ENCODE assay signal across 22 cellular contexts in the genomic region with DNA sequence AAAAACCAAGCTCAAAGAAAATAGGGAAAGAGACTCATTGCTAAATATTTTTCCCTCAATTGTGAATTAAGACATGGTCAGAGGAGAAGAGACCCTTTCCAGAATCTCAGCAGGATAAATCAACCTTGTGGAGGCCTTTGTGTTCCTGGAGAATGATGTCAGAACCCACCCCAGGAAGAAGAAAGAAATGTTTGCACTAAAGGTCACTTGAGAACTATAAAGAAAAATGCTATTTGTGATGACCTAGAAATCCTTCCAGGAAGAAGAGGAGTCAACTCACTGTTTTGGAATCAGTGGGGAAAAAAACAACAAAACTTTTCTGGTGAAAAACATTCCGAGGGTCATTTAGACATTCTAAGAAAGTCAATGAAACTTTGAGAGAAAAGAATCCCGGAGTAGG.
DNase-seq lines count a peak whose midpoint lies in the region; ATAC-seq and TF ChIP-seq lines count a peak whose summit lies in the region.
"Had no signal": no experiment of that assay in that cellular context is flagged by ENCODE, and none has a peak within 500 bp of the region (broad histone marks: within the 10 kb centered on the region; RNA-seq: fewer than 3 reads in every experiment).

No MANE protein-coding gene starts in this region.

- H3K27me3 ChIP-seq in ACC112 (ENCODE audit: insufficient read depth, low read length) (no peaks in the 10 kb centered on the region), adrenal gland (no peaks in the 10 kb centered on the region), endodermal cell (ENCODE audit: control insufficient read depth, insufficient read depth, low read length, poor library complexity, severe bottlenecking) (no peaks in the 10 kb centered on the region)
- H3K27me3 ChIP-seq: esophagus muscularis mucosa, ovary, right lobe of liver, upper lobe of left lung had no signal

- H3K27ac Mint-ChIP-seq in endodermal cell (peak overlapping the region; percentile 56), neural crest cell (ENCODE audit: unreplicated experiment) (peak overlapping the region; percentile 90)
- H3K27ac Mint-ChIP-seq: stimulated activated naive CD8-positive, alpha-beta T cell treated with anti-CD3 and anti-CD28 coated beads, Interleukin-15, Interleukin-2, amounts not matched to agents 100 ng/mL and 50 ng/mL, for 24 hours had no signal

- H3K27me3 Mint-ChIP-seq in endodermal cell (ENCODE audit: insufficient read depth): peaks cover 11% of the 10 kb centered on the region
- no peaks in the 10 kb centered on the region for H3K27me3 Mint-ChIP-seq in neural crest cell (ENCODE audit: low read depth)

- no peaks in the 10 kb centered on the region for H3K79me2 ChIP-seq in ACC112 (ENCODE audit: control insufficient read depth, insufficient read depth, low read length, unreplicated experiment)

- DNase-seq in adrenal gland (no peak), endodermal cell (no peak), neural crest cell (ENCODE audit: low read depth, low spot score) (no peak), SW480 (ENCODE audit: low spot score) (no peak)
- DNase-seq: activated gamma-delta T cell treated with Interleukin-2 at 50 U/mL for 16 hours; activated T-cell treated with anti-CD3 and anti-CD28 coated beads for 4 hours; aorta; Calu3; NCI-H2227 treated with DMSO at 0.1 percent for 48 hours; ovary; PC-3; right lobe of liver; SHP77 treated with DMSO at 0.1 percent for 48 hours; stimulated activated CD4-positive, alpha-beta T cell treated with anti-CD3 and anti-CD28 coated beads, Interleukin-2, amount 100 ng/mL, for 24 hours; upper lobe of left lung had no signal

- no peaks in the 10 kb centered on the region for H3K36me3 ChIP-seq in ACC112 (ENCODE audit: insufficient read depth, low read length)
- no peaks in the 10 kb centered on the region for H3K36me3 ChIP-seq in adrenal gland (replicated peaks in 1 of 2)
- H3K36me3 ChIP-seq in endodermal cell (ENCODE audit: control insufficient read depth, insufficient read depth, low read length): no peaks in the 10 kb centered on the region
- H3K36me3 ChIP-seq: esophagus muscularis mucosa, ovary, right lobe of liver, upper lobe of left lung had no signal

- no peaks in the 10 kb centered on the region for H3K36me3 Mint-ChIP-seq in endodermal cell (ENCODE audit: low read depth)
- no peaks in the 10 kb centered on the region for H3K36me3 Mint-ChIP-seq in neural crest cell (ENCODE audit: low read depth)

- TF ChIP-seq CTCF in adrenal gland (IDR thresholded peaks at IDR 0.05) (no peak), endodermal cell (conservative IDR thresholded peaks at IDR 0.05) (no peak), neural crest cell (conservative IDR thresholded peaks at IDR 0.05) (no peak)

- H3K9me3 Mint-ChIP-seq in endodermal cell (no peaks in the 10 kb centered on the region), neural crest cell (peaks cover 4% of the 10 kb centered on the region)
- H3K9me3 Mint-ChIP-seq: stimulated activated naive CD8-positive, alpha-beta T cell treated with anti-CD3 and anti-CD28 coated beads, Interleukin-15, Interleukin-2, amounts not matched to agents 100 ng/mL and 50 ng/mL, for 24 hours had no signal

- peak overlapping the region; percentile 7 for H3K4me3 Mint-ChIP-seq in endodermal cell
- no peak overlapping the region for H3K4me3 Mint-ChIP-seq in neural crest cell
- H3K4me3 Mint-ChIP-seq: stimulated activated naive CD8-positive, alpha-beta T cell treated with anti-CD3 and anti-CD28 coated beads, Interleukin-15, Interleukin-2, amounts not matched to agents 100 ng/mL and 50 ng/mL, for 24 hours had no signal

- no peaks in the 10 kb centered on the region for H3K4me1 ChIP-seq in ACC112 (ENCODE audit: control insufficient read depth, insufficient read depth, low read length, unreplicated experiment)
- peaks cover 33 to 68% of the 10 kb centered on the region in 2 donors for H3K4me1 ChIP-seq in adrenal gland (replicated peaks in 1 of 2)
- peaks cover 11% of the 10 kb centered on the region for H3K4me1 ChIP-seq in endodermal cell (ENCODE audit: control insufficient read depth, insufficient read depth, low read length)
- H3K4me1 ChIP-seq: right lobe of liver had no signal

- H3K27ac ChIP-seq in ACC112 (ENCODE audit: low read depth, low read length) (no peak overlapping the region), adrenal gland (peak overlapping the region; percentile 65 to 87 (median 83)), endodermal cell (ENCODE audit: low read depth, low read length) (peak overlapping the region; percentile 66)
- H3K27ac ChIP-seq: right lobe of liver, VCaP had no signal

- intact Hi-C loops in adrenal gland (cut with DNase I): loop anchor here in 1 of 2 donors (10.0 kb wide), 1 partner anchor 195 kb away; no protein-coding TSS in a partner anchor

- H3K4me3 ChIP-seq in ACC112 (ENCODE audit: low read depth, low read length) (no peak overlapping the region), adrenal gland (no peak overlapping the region), endodermal cell (ENCODE audit: low read length) (no peak overlapping the region)
- H3K4me3 ChIP-seq: esophagus muscularis mucosa, ovary, right lobe of liver, upper lobe of left lung had no signal

- ATAC-seq in HG03457 (IDR thresholded peaks at IDR 0.05; ENCODE audit: unreplicated experiment): no peak
- no peak for ATAC-seq in HG02759 (IDR thresholded peaks at IDR 0.05; ENCODE audit: unreplicated experiment)
- ATAC-seq in GM21529 (IDR thresholded peaks at IDR 0.05; ENCODE audit: unreplicated experiment): no peak
- ATAC-seq: PC-3, right lobe of liver had no signal

- no peak overlapping the region for H3K9ac ChIP-seq in endodermal cell (ENCODE audit: extremely low read depth, low read length, poor library complexity, severe bottlenecking)

- H3K9me3 ChIP-seq in adrenal gland (replicated peaks in 1 of 3): no peaks in the 10 kb centered on the region
- peaks cover 7% of the 10 kb centered on the region for H3K9me3 ChIP-seq in endodermal cell (ENCODE audit: control insufficient read depth, low read length)
- H3K9me3 ChIP-seq: esophagus muscularis mucosa, ovary, right lobe of liver, upper lobe of left lung had no signal

- H2AFZ ChIP-seq in ACC112 (ENCODE audit: low read length, unreplicated experiment): peak overlapping the region; percentile 77

- no peak for TF ChIP-seq POLR2A in adrenal gland (IDR thresholded peaks at IDR 0.05)

- 18 to 45% (median 30%) methylated on average over 2 of the region's 2 CpGs for WGBS in adrenal gland, 4 donors
- WGBS in endodermal cell (ENCODE audit: insufficient coverage in 1 of 2, insufficient read length in 1 of 2), 2 experiments: 63 to 86% methylated on average over 2 of the region's 2 CpGs

- H3K4me1 Mint-ChIP-seq in endodermal cell (peaks cover 26% of the 10 kb centered on the region), neural crest cell (peaks cover 54% of the 10 kb centered on the region)
